9 cellular contexts compared by ENCODE assay signal in the genomic region with DNA sequence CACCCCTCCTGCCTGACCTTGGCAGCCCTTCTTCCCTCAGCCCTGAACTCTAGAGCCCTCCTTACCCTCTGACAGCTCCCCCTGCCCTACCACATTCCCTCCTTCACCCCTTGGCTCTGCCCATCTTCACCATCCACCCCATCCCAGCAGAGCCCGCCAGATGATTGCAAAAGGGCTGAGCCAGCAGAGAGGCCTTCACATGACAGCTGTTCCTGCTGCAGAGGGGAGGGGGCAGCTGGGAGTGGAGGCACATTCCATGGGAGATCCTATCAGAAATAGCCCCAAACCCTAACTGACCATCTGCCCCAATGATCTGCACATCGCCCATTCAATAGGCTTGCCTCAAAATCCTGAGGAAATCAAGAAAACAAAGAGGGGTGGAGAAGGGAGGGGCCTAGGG. TPM values are rescaled to one million over a fixed set of nuclear protein-coding genes. Genes with fewer than 3 reads are reported as not detected.
DNase-seq lines count a peak whose midpoint lies in the region; ATAC-seq, FAIRE-seq and TF ChIP-seq lines count a peak whose summit lies in the region.
"Had no signal": no experiment of that assay in that cellular context is flagged by ENCODE, and none has a peak within 500 bp of the region (broad histone marks: within the 10 kb centered on the region; RNA-seq: fewer than 3 reads in every experiment).

No MANE protein-coding gene starts in this region.

- H3K27me3 ChIP-seq in heart left ventricle = no peaks in the 10 kb centered on the region
- no peaks in the 10 kb centered on the region for H3K27me3 ChIP-seq in ascending aorta
- H3K27me3 ChIP-seq in vagina = no peaks in the 10 kb centered on the region

- H3K4me1 ChIP-seq in heart left ventricle (peaks cover 18 to 96% (median 74%) of the 10 kb centered on the region in 12 donors), ascending aorta (peaks cover 39 to 71% of the 10 kb centered on the region in 2 donors), mesodermal cell (ENCODE audit: control insufficient read depth, insufficient read depth, low read length, poor library complexity, severe bottlenecking) (peaks cover 72% of the 10 kb centered on the region), vagina (peaks cover 96% of the 10 kb centered on the region)

- 77 to 86% (median 83%) methylated on average over 2 of the region's 2 CpGs for WGBS in heart left ventricle, 4 donors
- WGBS in mesodermal cell (ENCODE audit: insufficient coverage in 2 of 2), 2 experiments = 40% methylated on average over 1 of the region's 2 CpGs; no CpG with 5 or more reads in 1 of the 2 experiments

- TF ChIP-seq CTCF in heart left ventricle (IDR thresholded peaks at IDR 0.05) = no peak
- TF ChIP-seq CTCF in ascending aorta (IDR thresholded peaks at IDR 0.05) = no peak
- no peak for TF ChIP-seq CTCF in vagina (IDR thresholded peaks at IDR 0.05)
- no peak for TF ChIP-seq CTCF in D721Med (IDR thresholded peaks at IDR 0.05; ENCODE audit: insufficient read depth, missing control alignments)

- H3K27ac ChIP-seq in heart left ventricle (peak overlapping the region; percentile 86 to 98 (median 93)), ascending aorta (peak overlapping the region; percentile 94 to 96), mesodermal cell (ENCODE audit: low read depth, low read length, severe bottlenecking) (peak overlapping the region; percentile 98), vagina (peak overlapping the region; percentile 98)

- H3K4me3 ChIP-seq in heart left ventricle (peak overlapping the region in 1 of 12 donors; percentile 31), ascending aorta (no peak overlapping the region), mesodermal cell (ENCODE audit: extremely low read depth, insufficient read depth, low read length, poor library complexity, severe bottlenecking) (no peak overlapping the region), vagina (no peak overlapping the region)

- intact Hi-C loops in heart left ventricle (cut with DNase I) = no loop called here
- intact Hi-C loops in cardiac septum (cut with DNase I) = no loop called here
- intact Hi-C loops in ascending aorta (cut with DNase I) = no loop called here
- intact Hi-C loops in vagina (cut with DNase I) = no loop called here

- no peak for TF ChIP-seq POLR2A in heart left ventricle (IDR thresholded peaks at IDR 0.05)
- no peak for TF ChIP-seq POLR2A in vagina (IDR thresholded peaks at IDR 0.05)
- TF ChIP-seq POLR2A in erythroblast (IDR thresholded peaks at IDR 0.05; ENCODE audit: low read length) = no peak

- H3K36me3 ChIP-seq in heart left ventricle (peaks cover 0 to 21% (median 16%) of the 10 kb centered on the region in 9 donors), ascending aorta (peaks cover 9 to 10% of the 10 kb centered on the region in 2 donors), mesodermal cell (ENCODE audit: control insufficient read depth, insufficient read depth, low read length) (peaks cover 38% of the 10 kb centered on the region), vagina (peaks cover 0 to 10% of the 10 kb centered on the region in 2 donors)

- ATAC-seq in heart left ventricle = no peak

- peak in 1 of 5 donors; percentile 18 for DNase-seq in heart left ventricle
- no peak for DNase-seq in cardiac septum (ENCODE audit: low spot score)
- no peak for DNase-seq in ascending aorta (ENCODE audit: low spot score in 2 of 2)
- no peak for DNase-seq in vagina (ENCODE audit: extremely low spot score in 2 of 2)
- no peak for DNase-seq in D721Med (ENCODE audit: insufficient read length, low spot score)
- no peak for DNase-seq in erythroblast (lab: John Stamatoyannopoulos, UW)
- no peak for DNase-seq in D341Med (ENCODE audit: low spot score)

- FAIRE-seq in D721Med (lab: Jason Lieb, UNC) = no peak
- FAIRE-seq: TTC549 had no signal

- H3K9me3 ChIP-seq in heart left ventricle (no peaks in the 10 kb centered on the region), ascending aorta (no peaks in the 10 kb centered on the region), mesodermal cell (ENCODE audit: control insufficient read depth, low read length) (no peaks in the 10 kb centered on the region), vagina (no peaks in the 10 kb centered on the region)

RNA-seq across cellular contexts. Expression of a gene that starts 7.8 kb away (rescaled TPM):
- total RNA-seq in heart left ventricle = 100 to 1,000 TPM; 251 to 861 (median 409) TPM
- polyA plus RNA-seq in heart left ventricle = 100 to 1,000 TPM in 1 of 2 donors, 10 to 100 TPM in 1; 84.4 to 251 TPM
- total RNA-seq in cardiac septum = 485 TPM
- total RNA-seq in ascending aorta = 718 TPM
- polyA plus RNA-seq in mesodermal cell (2013, experiment 1 of 2) = 88.1 TPM
- 82.4 TPM for polyA plus RNA-seq in mesodermal cell (2013, experiment 2 of 2)
- 828 TPM for total RNA-seq in vagina

RNA-seq across cellular contexts. Expression of a gene that starts 19.3 kb away (rescaled TPM):
- 1,000 to 10,000 TPM in 3 of 9 donors, 100 to 1,000 TPM in 6; 799 to 1,135 (median 929) TPM for total RNA-seq in heart left ventricle
- polyA plus RNA-seq in heart left ventricle = 1,000 to 10,000 TPM in 1 of 2 donors, 100 to 1,000 TPM in 1; 549 to 1,190 TPM
- 735 TPM for total RNA-seq in cardiac septum
- total RNA-seq in ascending aorta = 1,083 TPM
- polyA plus RNA-seq in mesodermal cell (2013, experiment 1 of 2) = 1,929 TPM
- polyA plus RNA-seq in mesodermal cell (2013, experiment 2 of 2) = 1,695 TPM
- total RNA-seq in vagina = 1,183 TPM

RNA-seq across cellular contexts. Expression of a gene that starts 36.9 kb away (rescaled TPM):
- total RNA-seq in heart left ventricle = 10 to 100 TPM in 7 of 9 donors, 1 to 10 TPM in 2; 6.3 to 16.3 (median 11.3) TPM
- polyA plus RNA-seq in heart left ventricle = 10 to 100 TPM in 1 of 2 donors, 1 to 10 TPM in 1; 8.5 to 12.2 TPM
- total RNA-seq in cardiac septum = 11.7 TPM
- total RNA-seq in ascending aorta = 18.4 TPM
- polyA plus RNA-seq in mesodermal cell (2013, experiment 1 of 2) = 15.7 TPM
- 13.7 TPM for polyA plus RNA-seq in mesodermal cell (2013, experiment 2 of 2)
- total RNA-seq in vagina = 12.0 TPM

RNA-seq across cellular contexts. Expression of a gene that starts 47.3 kb away (rescaled TPM):
- 10 to 100 TPM; 24.1 to 55.3 (median 33.7) TPM for total RNA-seq in heart left ventricle
- polyA plus RNA-seq in heart left ventricle = 10 to 100 TPM; 18.4 to 40.3 TPM
- total RNA-seq in cardiac septum = 36.8 TPM
- total RNA-seq in ascending aorta = 79.2 TPM
- polyA plus RNA-seq in mesodermal cell (2013, experiment 1 of 2) = 94.4 TPM
- 89.1 TPM for polyA plus RNA-seq in mesodermal cell (2013, experiment 2 of 2)
- total RNA-seq in vagina = 96.3 TPM

RNA-seq across cellular contexts. Expression of a gene that starts 58.2 kb away (rescaled TPM):
- total RNA-seq in heart left ventricle = 10 to 100 TPM in 8 of 9 donors, 1 to 10 TPM in 1; 8.8 to 40.9 (median 16.2) TPM
- polyA plus RNA-seq in heart left ventricle = 10 to 100 TPM; 14.7 to 15.3 TPM
- total RNA-seq in cardiac septum = 29.6 TPM
- total RNA-seq in ascending aorta = 207 TPM
- polyA plus RNA-seq in mesodermal cell (2013, experiment 1 of 2) = 49.4 TPM
- 33.5 TPM for polyA plus RNA-seq in mesodermal cell (2013, experiment 2 of 2)
- 69.0 TPM for total RNA-seq in vagina
